Comparison of ENCODE assay signal across 8 cellular contexts in genomic region chr12:26122681-26123481, GRCh38. TPM values are rescaled to one million over a fixed set of nuclear protein-coding genes. Genes with fewer than 3 reads are reported as not detected.
A peak's percentile ranks its signal among the peaks of the same experiment; 100 is the strongest.
DNase-seq lines count a peak whose midpoint lies in the region; ATAC-seq and TF ChIP-seq lines count a peak whose summit lies in the region.

No MANE protein-coding gene starts in this region.

- no peaks in the 10 kb centered on the region for H3K9me3 ChIP-seq in neural progenitor cell (ENCODE audit: low read depth)

- peaks cover 50% of the 10 kb centered on the region for H3K27me3 Mint-ChIP-seq in neural progenitor cell (ENCODE audit: insufficient read depth, low read depth)

- H3K4me1 ChIP-seq in neural progenitor cell, result peaks cover 17% of the 10 kb centered on the region

- H3K36me3 Mint-ChIP-seq in neural progenitor cell, result no peaks in the 10 kb centered on the region

- H3K36me3 ChIP-seq in neural progenitor cell, result no peaks in the 10 kb centered on the region

- peaks cover 100% of the 10 kb centered on the region for H3K27me3 ChIP-seq in neural progenitor cell

- H3K27ac Mint-ChIP-seq in neural progenitor cell, result no peak overlapping the region

- DNase-seq in CD1c-positive myeloid dendritic cell (ENCODE audit: extremely low spot score) (peak; percentile 68), NCI-H446 treated with DMSO at 0.1 percent for 48 hours (lab: John Stamatoyannopoulos, UW) (peak; percentile 37), globus pallidus (ENCODE audit: low spot score) (peak; percentile 84), neural progenitor cell (ENCODE audit: low spot score) (peak; percentile 78), germinal center (ENCODE audit: low spot score) (no peak)
- DNase-seq in activated naive CD4-positive, alpha-beta T cell treated with anti-CD3 and anti-CD28 coated beads, Interleukin-2, amount 50 U/mL, for 16 hours, result peak; percentile 28

- H3F3A ChIP-seq in neural progenitor cell (ENCODE audit: low read depth), result peaks cover 60% of the 10 kb centered on the region

- H2AFZ ChIP-seq in neural progenitor cell (replicated peaks), result peak overlapping the region; percentile 21

- H3K9me3 Mint-ChIP-seq in neural progenitor cell, result no peaks in the 10 kb centered on the region

- H3K4me3 ChIP-seq in neural progenitor cell, result peak overlapping the region; percentile 54

- TF ChIP-seq CTCF in neural progenitor cell (IDR thresholded peaks at IDR 0.05), result peak; percentile 20

- ATAC-seq in GM19455 (IDR thresholded peaks at IDR 0.05; ENCODE audit: unreplicated experiment) (peak; percentile 15), GM21367 (IDR thresholded peaks at IDR 0.05; ENCODE audit: unreplicated experiment) (no peak)

- H3K9ac ChIP-seq in neural progenitor cell, result no peak overlapping the region

- peak overlapping the region; percentile 95 for H3K4me3 Mint-ChIP-seq in neural progenitor cell

- H3K79me2 ChIP-seq in neural progenitor cell (ENCODE audit: low read depth), result no peaks in the 10 kb centered on the region

- peaks cover 46% of the 10 kb centered on the region for H4K20me1 ChIP-seq in neural progenitor cell (ENCODE audit: low read depth)

- H3K27ac ChIP-seq in neural progenitor cell, result no peak overlapping the region

- H3K4me2 ChIP-seq in neural progenitor cell, result peak overlapping the region; percentile 83

- H3K4me1 Mint-ChIP-seq in neural progenitor cell, result peaks cover 33% of the 10 kb centered on the region

RNA-seq across cellular contexts. Expression of gene BHLHE41, which starts 2.0 kb away (rescaled TPM):
- 0.12 TPM in 1 of 2 replicates, not detected in the other for total RNA-seq in neural progenitor cell (ENCODE audit: low replicate concordance)
